ENCODE assay signal across 9 cellular contexts in the genomic region with DNA sequence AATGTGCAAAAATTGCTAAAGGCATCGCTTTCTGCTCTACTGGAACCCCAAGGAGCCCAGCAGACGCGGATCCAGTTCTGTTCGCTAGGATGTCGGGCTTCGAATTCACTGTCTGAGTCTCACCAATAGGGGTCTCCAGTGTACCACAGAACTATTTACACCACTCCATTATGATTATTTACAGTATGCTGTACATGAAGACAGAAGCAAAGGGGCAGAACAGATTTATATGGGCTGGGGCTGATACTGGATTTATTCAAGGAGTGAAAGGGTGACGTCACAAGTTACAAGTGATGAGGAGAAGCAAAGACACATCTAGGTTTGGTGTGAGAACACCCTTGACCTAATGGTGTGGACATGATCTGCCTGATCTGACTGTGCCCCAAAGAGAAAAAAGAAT.
DNase-seq lines count a peak whose midpoint lies in the region; ATAC-seq and TF ChIP-seq lines count a peak whose summit lies in the region.
"Had no signal": no experiment of that assay in that cellular context is flagged by ENCODE, and none has a peak within 500 bp of the region (broad histone marks: within the 10 kb centered on the region; RNA-seq: fewer than 3 reads in every experiment).

No MANE protein-coding gene starts in this region.

- no peak overlapping the region for H3K27ac Mint-ChIP-seq in CD14-positive monocyte
- H3K27ac Mint-ChIP-seq: IgD-negative memory B cell had no signal

- no peaks in the 10 kb centered on the region for H3K36me3 Mint-ChIP-seq in CD14-positive monocyte
- H3K36me3 Mint-ChIP-seq: IgD-negative memory B cell had no signal

- H3K27me3 Mint-ChIP-seq in CD14-positive monocyte (ENCODE audit: low read depth in 3 of 3): peaks cover 15 to 31% (median 15%) of the 10 kb centered on the region in 3 donors

- TF ChIP-seq CTCF in CD14-positive monocyte (IDR thresholded peaks at IDR 0.05) (peak; percentile 84), astrocyte of the cerebellum (IDR thresholded peaks at IDR 0.05; ENCODE audit: low read depth, low read length, missing control alignments) (peak; percentile 84)

- in situ Hi-C loops in astrocyte of the cerebellum (cut with HindIII; ENCODE audit: low sequenced_read_pairs): no loop called here

- ATAC-seq in GM18867 (IDR thresholded peaks at IDR 0.05; ENCODE audit: unreplicated experiment): peak; percentile 85
- ATAC-seq in stimulated activated naive CD8-positive, alpha-beta T cell treated with anti-CD3 and anti-CD28 coated beads, Interleukin-15, Interleukin-2, amounts not matched to agents 100 U/mL and 50 U/mL, for 24 hours: peak; percentile 57

- H3K4me1 Mint-ChIP-seq in CD14-positive monocyte: peaks cover 8% of the 10 kb centered on the region
- H3K4me1 Mint-ChIP-seq: IgD-negative memory B cell had no signal

- no peak for DNase-seq in CD14-positive monocyte (ENCODE audit: low spot score)
- peak; percentile 83 for DNase-seq in HT-29 (ENCODE audit: low spot score)
- DNase-seq in NCI-H82 (lab: John Stamatoyannopoulos, UW): peak; percentile 79
- peak; percentile 15 for DNase-seq in astrocyte of the cerebellum (ENCODE audit: low read depth)
- DNase-seq in inferior parietal cortex (ENCODE audit: extremely low spot score): peak; percentile 47
- DNase-seq in stimulated activated naive CD8-positive, alpha-beta T cell treated with anti-CD3 and anti-CD28 coated beads, Interleukin-15, Interleukin-2, amounts not matched to agents 100 U/mL and 50 U/mL, for 24 hours: peak; percentile 8
- DNase-seq in central memory CD4-positive, alpha-beta T cell: no peak

- no peak overlapping the region for H3K4me3 Mint-ChIP-seq in CD14-positive monocyte
- H3K4me3 Mint-ChIP-seq: IgD-negative memory B cell had no signal

- no peaks in the 10 kb centered on the region for H3K9me3 Mint-ChIP-seq in CD14-positive monocyte
- H3K9me3 Mint-ChIP-seq: IgD-negative memory B cell had no signal

- intact Hi-C loops in CD14-positive monocyte (cut with micrococcal nuclease): loop anchor here (5.0 to 10.0 kb wide), 2 partner anchors 730 to 1088 kb away; partner anchors contain the start of gene HOXD12 (in 2 of the 2)

- no peak overlapping the region for H3K4me3 ChIP-seq in astrocyte of the cerebellum (ENCODE audit: low read depth, low read length)

Comparison
In these comparisons a context has a peak if more than half of its experiments do, and no peak if none do; other contexts are left out.
1. DNase-seq: peak in HT-29 (single experiment), NCI-H82 (single experiment), astrocyte of the cerebellum (single experiment), inferior parietal cortex (single experiment) and stimulated activated naive CD8-positive, alpha-beta T cell treated with anti-CD3 and anti-CD28 coated beads, Interleukin-15, Interleukin-2, amounts not matched to agents 100 U/mL and 50 U/mL, for 24 hours (single experiment); none in CD14-positive monocyte (single experiment) and central memory CD4-positive, alpha-beta T cell (single experiment).